ENCODE assay signal across 1 cellular context in genomic region chrX:154402622-154403127, GRCh38.
TF ChIP-seq lines count a peak whose summit lies in the region.

No MANE protein-coding gene starts in this region.

TF ChIP-seq in WTC11, 78 proteins besides CTCF, POLR2A, EP300 and RAD21:
- no peak for TF ChIP-seq RELA (CRISPR knock-in tag; IDR thresholded peaks at IDR 0.05; ENCODE audit: borderline replicate concordance)
- no peak for TF ChIP-seq GABPB1 (CRISPR knock-in tag; IDR thresholded peaks at IDR 0.05)
- no peak for TF ChIP-seq MAX (CRISPR knock-in tag; IDR thresholded peaks at IDR 0.05)
- TF ChIP-seq TP53 (CRISPR knock-in tag; IDR thresholded peaks at IDR 0.05) = no peak
- no peak for TF ChIP-seq ERG (CRISPR knock-in tag; IDR thresholded peaks at IDR 0.05)
- TF ChIP-seq TEAD1 (CRISPR knock-in tag; IDR thresholded peaks at IDR 0.05) = no peak
- TF ChIP-seq ESRRA (CRISPR knock-in tag; IDR thresholded peaks at IDR 0.05; ENCODE audit: borderline replicate concordance) = no peak
- no peak for TF ChIP-seq NFE2L1 (CRISPR knock-in tag; IDR thresholded peaks at IDR 0.05)
- TF ChIP-seq FOXK1 (CRISPR knock-in tag; IDR thresholded peaks at IDR 0.05) = no peak
- TF ChIP-seq SMAD3 (CRISPR knock-in tag; IDR thresholded peaks at IDR 0.05; ENCODE audit: borderline replicate concordance) = no peak
- TF ChIP-seq IRF1 (CRISPR knock-in tag; IDR thresholded peaks at IDR 0.05) = no peak
- TF ChIP-seq SOX15 (CRISPR knock-in tag; IDR thresholded peaks at IDR 0.05) = no peak
